In the genomic region with DNA sequence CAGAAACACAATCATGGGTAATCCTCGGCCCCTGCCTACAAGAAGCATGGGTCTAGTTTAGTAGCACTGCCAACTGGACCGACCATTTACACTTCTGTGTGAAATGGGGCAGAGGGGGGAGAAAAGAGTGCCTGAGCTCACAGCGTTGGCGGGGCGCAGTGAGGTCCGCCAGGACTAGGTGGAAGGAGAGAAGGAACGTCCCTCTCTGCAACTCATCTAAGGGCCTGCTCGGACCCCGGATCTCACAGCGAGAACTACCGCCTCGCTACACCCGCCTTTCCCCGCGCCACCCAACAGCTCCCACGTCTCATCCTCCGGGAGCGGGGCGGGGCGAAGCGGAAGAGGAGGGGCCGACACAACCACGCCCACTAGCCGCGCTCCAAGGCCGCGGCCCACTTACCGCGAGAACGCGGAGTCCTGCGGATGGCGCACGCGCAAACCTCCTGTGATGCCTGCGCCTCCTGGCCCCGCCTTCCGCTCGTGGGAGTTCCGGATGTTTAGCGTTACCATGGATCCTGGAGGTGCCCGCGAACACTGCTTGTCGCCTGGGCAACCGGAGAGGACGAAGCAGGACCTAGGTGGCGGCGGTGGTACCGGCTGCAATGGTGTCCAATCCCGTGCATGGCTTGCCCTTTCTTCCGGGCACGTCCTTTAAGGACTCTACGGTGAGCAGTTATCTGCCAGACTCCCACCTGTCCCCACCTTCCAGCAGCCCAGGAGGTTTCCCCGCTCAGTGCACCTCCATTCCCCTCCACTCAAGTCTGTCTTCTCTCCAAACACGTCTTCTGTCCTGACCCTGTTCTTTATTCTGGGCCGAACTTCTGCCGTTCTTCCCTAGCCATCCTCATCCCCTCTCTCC, we compare ENCODE assay signal across 1 cellular context.
TF ChIP-seq lines count a peak whose summit lies in the region.

A gene with protein sequence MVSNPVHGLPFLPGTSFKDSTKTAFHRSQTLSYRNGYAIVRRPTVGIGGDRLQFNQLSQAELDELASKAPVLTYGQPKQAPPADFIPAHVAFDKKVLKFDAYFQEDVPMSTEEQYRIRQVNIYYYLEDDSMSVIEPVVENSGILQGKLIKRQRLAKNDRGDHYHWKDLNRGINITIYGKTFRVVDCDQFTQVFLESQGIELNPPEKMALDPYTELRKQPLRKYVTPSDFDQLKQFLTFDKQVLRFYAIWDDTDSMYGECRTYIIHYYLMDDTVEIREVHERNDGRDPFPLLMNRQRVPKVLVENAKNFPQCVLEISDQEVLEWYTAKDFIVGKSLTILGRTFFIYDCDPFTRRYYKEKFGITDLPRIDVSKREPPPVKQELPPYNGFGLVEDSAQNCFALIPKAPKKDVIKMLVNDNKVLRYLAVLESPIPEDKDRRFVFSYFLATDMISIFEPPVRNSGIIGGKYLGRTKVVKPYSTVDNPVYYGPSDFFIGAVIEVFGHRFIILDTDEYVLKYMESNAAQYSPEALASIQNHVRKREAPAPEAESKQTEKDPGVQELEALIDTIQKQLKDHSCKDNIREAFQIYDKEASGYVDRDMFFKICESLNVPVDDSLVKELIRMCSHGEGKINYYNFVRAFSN (plus strand): TSS at position 534 of the 859 bp plus-strand sequence. CDS start 69 bp downstream, at position 603.

TF ChIP-seq in HepG2, 621 proteins besides CTCF, POLR2A, EP300 and RAD21 (continued from another document and continues in another):
- TF ChIP-seq, protein P1, sequence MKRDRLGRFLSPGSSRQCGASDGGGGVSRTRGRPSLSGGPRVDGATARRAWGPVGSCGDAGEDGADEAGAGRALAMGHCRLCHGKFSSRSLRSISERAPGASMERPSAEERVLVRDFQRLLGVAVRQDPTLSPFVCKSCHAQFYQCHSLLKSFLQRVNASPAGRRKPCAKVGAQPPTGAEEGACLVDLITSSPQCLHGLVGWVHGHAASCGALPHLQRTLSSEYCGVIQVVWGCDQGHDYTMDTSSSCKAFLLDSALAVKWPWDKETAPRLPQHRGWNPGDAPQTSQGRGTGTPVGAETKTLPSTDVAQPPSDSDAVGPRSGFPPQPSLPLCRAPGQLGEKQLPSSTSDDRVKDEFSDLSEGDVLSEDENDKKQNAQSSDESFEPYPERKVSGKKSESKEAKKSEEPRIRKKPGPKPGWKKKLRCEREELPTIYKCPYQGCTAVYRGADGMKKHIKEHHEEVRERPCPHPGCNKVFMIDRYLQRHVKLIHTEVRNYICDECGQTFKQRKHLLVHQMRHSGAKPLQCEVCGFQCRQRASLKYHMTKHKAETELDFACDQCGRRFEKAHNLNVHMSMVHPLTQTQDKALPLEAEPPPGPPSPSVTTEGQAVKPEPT (CRISPR knock-in tag; IDR thresholded peaks at IDR 0.05; ENCODE audit: low read depth): peak; percentile 89; the same call in 1 of the 2 replicates
- TF ChIP-seq CAMTA2 (CRISPR knock-in tag; IDR thresholded peaks at IDR 0.05; ENCODE audit: borderline replicate concordance): no peak
- peak; percentile 95 for TF ChIP-seq TAF1 (CRISPR knock-in tag; IDR thresholded peaks at IDR 0.05)
- no peak; the same call in 1 of the 2 replicates for TF ChIP-seq TOPORS (CRISPR knock-in tag; IDR thresholded peaks at IDR 0.05)
- 0 out of 2 replicates have a peak, but pooled peaks have one; percentile 27 for TF ChIP-seq SMAD3 (CRISPR knock-in tag; IDR thresholded peaks at IDR 0.05)
- no peak; the same call in 1 of the 2 replicates for TF ChIP-seq NFATC3 (CRISPR knock-in tag; IDR thresholded peaks at IDR 0.05)
- no peak for TF ChIP-seq ZNF329 (CRISPR knock-in tag; IDR thresholded peaks at IDR 0.05; ENCODE audit: low read depth)
- TF ChIP-seq ZNF891 (CRISPR knock-in tag; IDR thresholded peaks at IDR 0.05): no peak
- TF ChIP-seq GTF3A (CRISPR knock-in tag; conservative IDR thresholded peaks at IDR 0.05): peak; percentile 78; the same call in 1 of the 2 replicates
- TF ChIP-seq, protein P2, sequence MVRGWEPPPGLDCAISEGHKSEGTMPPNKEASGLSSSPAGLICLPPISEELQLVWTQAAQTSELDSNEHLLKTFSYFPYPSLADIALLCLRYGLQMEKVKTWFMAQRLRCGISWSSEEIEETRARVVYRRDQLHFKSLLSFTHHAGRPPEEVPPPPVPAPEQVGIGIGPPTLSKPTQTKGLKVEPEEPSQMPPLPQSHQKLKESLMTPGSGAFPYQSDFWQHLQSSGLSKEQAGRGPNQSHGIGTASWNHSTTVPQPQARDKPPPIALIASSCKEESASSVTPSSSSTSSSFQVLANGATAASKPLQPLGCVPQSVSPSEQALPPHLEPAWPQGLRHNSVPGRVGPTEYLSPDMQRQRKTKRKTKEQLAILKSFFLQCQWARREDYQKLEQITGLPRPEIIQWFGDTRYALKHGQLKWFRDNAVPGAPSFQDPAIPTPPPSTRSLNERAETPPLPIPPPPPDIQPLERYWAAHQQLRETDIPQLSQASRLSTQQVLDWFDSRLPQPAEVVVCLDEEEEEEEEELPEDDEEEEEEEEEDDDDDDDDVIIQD (CRISPR knock-in tag; IDR thresholded peaks at IDR 0.05; ENCODE audit: low read depth): peak; percentile 84; the same call in 1 of the 2 replicates
- TF ChIP-seq SAFB2 (CRISPR knock-in tag; IDR thresholded peaks at IDR 0.05; ENCODE audit: borderline replicate concordance, low read depth): peak; percentile 97; the same call in 1 of the 2 replicates
- TF ChIP-seq ARHGAP35 (CRISPR knock-in tag; IDR thresholded peaks at IDR 0.05; ENCODE audit: borderline replicate concordance): 0 out of 2 replicates have a peak, but pooled peaks have one; percentile 74
- TF ChIP-seq, protein P3, sequence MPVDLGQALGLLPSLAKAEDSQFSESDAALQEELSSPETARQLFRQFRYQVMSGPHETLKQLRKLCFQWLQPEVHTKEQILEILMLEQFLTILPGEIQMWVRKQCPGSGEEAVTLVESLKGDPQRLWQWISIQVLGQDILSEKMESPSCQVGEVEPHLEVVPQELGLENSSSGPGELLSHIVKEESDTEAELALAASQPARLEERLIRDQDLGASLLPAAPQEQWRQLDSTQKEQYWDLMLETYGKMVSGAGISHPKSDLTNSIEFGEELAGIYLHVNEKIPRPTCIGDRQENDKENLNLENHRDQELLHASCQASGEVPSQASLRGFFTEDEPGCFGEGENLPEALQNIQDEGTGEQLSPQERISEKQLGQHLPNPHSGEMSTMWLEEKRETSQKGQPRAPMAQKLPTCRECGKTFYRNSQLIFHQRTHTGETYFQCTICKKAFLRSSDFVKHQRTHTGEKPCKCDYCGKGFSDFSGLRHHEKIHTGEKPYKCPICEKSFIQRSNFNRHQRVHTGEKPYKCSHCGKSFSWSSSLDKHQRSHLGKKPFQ (CRISPR knock-in tag; IDR thresholded peaks at IDR 0.05; ENCODE audit: insufficient replicate concordance): no peak
- no peak for TF ChIP-seq CC2D1A (CRISPR knock-in tag; IDR thresholded peaks at IDR 0.05)
- no peak; the same call in 1 of the 2 replicates for TF ChIP-seq SNAPC2 (CRISPR knock-in tag; IDR thresholded peaks at IDR 0.05)
- TF ChIP-seq ZKSCAN8 (CRISPR knock-in tag; IDR thresholded peaks at IDR 0.05; ENCODE audit: borderline replicate concordance): peak; percentile 68; the same call in 1 of the 2 replicates
- TF ChIP-seq ZBTB7A (CRISPR knock-in tag; IDR thresholded peaks at IDR 0.05): no peak
- TF ChIP-seq, protein P4, sequence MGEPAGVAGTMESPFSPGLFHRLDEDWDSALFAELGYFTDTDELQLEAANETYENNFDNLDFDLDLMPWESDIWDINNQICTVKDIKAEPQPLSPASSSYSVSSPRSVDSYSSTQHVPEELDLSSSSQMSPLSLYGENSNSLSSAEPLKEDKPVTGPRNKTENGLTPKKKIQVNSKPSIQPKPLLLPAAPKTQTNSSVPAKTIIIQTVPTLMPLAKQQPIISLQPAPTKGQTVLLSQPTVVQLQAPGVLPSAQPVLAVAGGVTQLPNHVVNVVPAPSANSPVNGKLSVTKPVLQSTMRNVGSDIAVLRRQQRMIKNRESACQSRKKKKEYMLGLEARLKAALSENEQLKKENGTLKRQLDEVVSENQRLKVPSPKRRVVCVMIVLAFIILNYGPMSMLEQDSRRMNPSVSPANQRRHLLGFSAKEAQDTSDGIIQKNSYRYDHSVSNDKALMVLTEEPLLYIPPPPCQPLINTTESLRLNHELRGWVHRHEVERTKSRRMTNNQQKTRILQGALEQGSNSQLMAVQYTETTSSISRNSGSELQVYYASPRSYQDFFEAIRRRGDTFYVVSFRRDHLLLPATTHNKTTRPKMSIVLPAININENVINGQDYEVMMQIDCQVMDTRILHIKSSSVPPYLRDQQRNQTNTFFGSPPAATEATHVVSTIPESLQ (CRISPR knock-in tag; conservative IDR thresholded peaks at IDR 0.05): no peak
- TF ChIP-seq GMEB1 (CRISPR knock-in tag; IDR thresholded peaks at IDR 0.05; ENCODE audit: borderline replicate concordance): peak; percentile 80
- TF ChIP-seq KLF15 (CRISPR knock-in tag; IDR thresholded peaks at IDR 0.05; ENCODE audit: borderline replicate concordance): peak; percentile 73; the same call in 1 of the 2 replicates
- peak; percentile 76 for TF ChIP-seq KDM3A (CRISPR knock-in tag; IDR thresholded peaks at IDR 0.05; ENCODE audit: low read depth)
- TF ChIP-seq, protein P5, sequence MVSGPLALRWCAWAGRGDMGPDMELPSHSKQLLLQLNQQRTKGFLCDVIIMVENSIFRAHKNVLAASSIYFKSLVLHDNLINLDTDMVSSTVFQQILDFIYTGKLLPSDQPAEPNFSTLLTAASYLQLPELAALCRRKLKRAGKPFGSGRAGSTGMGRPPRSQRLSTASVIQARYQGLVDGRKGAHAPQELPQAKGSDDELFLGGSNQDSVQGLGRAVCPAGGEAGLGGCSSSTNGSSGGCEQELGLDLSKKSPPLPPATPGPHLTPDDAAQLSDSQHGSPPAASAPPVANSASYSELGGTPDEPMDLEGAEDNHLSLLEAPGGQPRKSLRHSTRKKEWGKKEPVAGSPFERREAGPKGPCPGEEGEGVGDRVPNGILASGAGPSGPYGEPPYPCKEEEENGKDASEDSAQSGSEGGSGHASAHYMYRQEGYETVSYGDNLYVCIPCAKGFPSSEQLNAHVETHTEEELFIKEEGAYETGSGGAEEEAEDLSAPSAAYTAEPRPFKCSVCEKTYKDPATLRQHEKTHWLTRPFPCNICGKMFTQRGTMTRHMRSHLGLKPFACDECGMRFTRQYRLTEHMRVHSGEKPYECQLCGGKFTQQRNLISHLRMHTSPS (CRISPR knock-in tag; IDR thresholded peaks at IDR 0.05; ENCODE audit: low read depth): no peak
- peak; percentile 92 for TF ChIP-seq NFKBIZ (CRISPR knock-in tag; IDR thresholded peaks at IDR 0.05)
- TF ChIP-seq BRD4 (CRISPR knock-in tag; IDR thresholded peaks at IDR 0.05): peak; percentile 80; the same call in 1 of the 2 replicates
- TF ChIP-seq ZBTB20 (CRISPR knock-in tag; IDR thresholded peaks at IDR 0.05; ENCODE audit: borderline replicate concordance, low read depth): peak; percentile 38; the same call in 1 of the 2 replicates
- peak; percentile 15 for TF ChIP-seq U2AF1 (optimal IDR thresholded peaks at IDR 0.05; ENCODE audit: low read depth, low read length)
- 0 out of 2 replicates have a peak, but pooled peaks have one; percentile 59 for TF ChIP-seq ZBTB43 (CRISPR knock-in tag; conservative IDR thresholded peaks at IDR 0.05)
- no peak for TF ChIP-seq ZFYVE20 (CRISPR knock-in tag; IDR thresholded peaks at IDR 0.05; ENCODE audit: borderline replicate concordance, low read depth)
- peak; percentile 71; the same call in 1 of the 2 replicates for TF ChIP-seq STAT6 (CRISPR knock-in tag; IDR thresholded peaks at IDR 0.05; ENCODE audit: borderline replicate concordance)
- peak; percentile 73 for TF ChIP-seq MED8 (CRISPR knock-in tag; IDR thresholded peaks at IDR 0.05; ENCODE audit: insufficient replicate concordance)
- peak; percentile 87; the same call in 1 of the 2 replicates for TF ChIP-seq MEIS1 (CRISPR knock-in tag; IDR thresholded peaks at IDR 0.05; ENCODE audit: borderline replicate concordance)
- TF ChIP-seq PPARG (CRISPR knock-in tag; conservative IDR thresholded peaks at IDR 0.05): peak; percentile 68
- peak; percentile 76; the same call in 1 of the 2 replicates for TF ChIP-seq ZSCAN31 (CRISPR knock-in tag; IDR thresholded peaks at IDR 0.05; ENCODE audit: low read depth)
- TF ChIP-seq ZNF660 (CRISPR knock-in tag; IDR thresholded peaks at IDR 0.05; ENCODE audit: borderline replicate concordance, low read depth): 0 out of 2 replicates have a peak, but pooled peaks have one; percentile 69
- TF ChIP-seq CHD4 (IDR thresholded peaks at IDR 0.05; ENCODE audit: borderline replicate concordance, low read length): no peak
